ENCODE assay signal across 8 cellular contexts in the genomic region with DNA sequence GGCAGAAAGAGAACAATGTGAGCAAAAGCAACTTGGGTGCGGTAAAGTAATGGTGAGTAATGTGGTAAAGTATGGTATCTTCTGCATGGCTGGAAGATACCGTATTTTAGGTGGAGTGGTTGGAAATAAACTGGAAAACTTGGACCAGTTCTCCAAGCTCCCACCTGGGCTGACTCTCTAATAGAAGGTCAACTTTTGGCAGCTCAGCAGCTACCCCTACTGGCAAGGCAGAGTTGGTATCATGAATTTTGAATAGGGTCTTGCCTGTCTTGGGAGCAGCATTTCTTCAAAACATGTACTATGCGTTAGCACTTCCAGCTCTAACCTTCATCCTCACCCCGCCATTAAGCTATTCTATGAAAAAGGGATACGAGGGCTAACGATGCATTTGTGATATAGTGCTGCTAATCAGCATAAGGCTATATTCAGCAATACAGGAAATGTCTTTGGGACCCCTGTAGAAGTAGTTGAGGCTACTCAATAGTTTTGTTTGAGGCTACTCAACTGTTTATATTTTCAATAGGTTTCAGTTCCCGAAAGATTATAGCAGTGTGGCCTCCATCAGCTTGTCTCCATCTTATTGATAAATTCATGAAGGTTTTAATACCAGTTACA.
DNase-seq lines count a peak whose midpoint lies in the region; ATAC-seq, FAIRE-seq and TF ChIP-seq lines count a peak whose summit lies in the region.

No MANE protein-coding gene starts in this region.

- H3K9ac ChIP-seq in kidney (ENCODE audit: low read length in 2 of 2), result no peak overlapping the region

- DNase-seq in GM10248 (ENCODE audit: extremely low spot score) (peak; percentile 27), NCI-H69 (lab: John Stamatoyannopoulos, UW) (peak; percentile 3), brain microvascular endothelial cell (peak; percentile 50), kidney (no peak), tibial nerve (ENCODE audit: low spot score in 2 of 2) (no peak)

- POLR2A ChIA-PET in GM10248 (lab: Yijun Ruan, JAX), result no interaction called here

- in situ Hi-C loops in brain microvascular endothelial cell (cut with HindIII; ENCODE audit: low pct_ligation_motif_present, low sequenced_read_pairs), result no loop called here

- H3K4me1 ChIP-seq in kidney (ENCODE audit: control insufficient read depth in 1 of 2, insufficient read depth in 1 of 2, low read depth in 1 of 2, low read length in 2 of 2) (no peaks in the 10 kb centered on the region), tibial nerve (peaks cover 0 to 23% (median 4%) of the 10 kb centered on the region in 4 donors)

- no peak overlapping the region for H3K4me3 ChIP-seq in brain microvascular endothelial cell (ENCODE audit: low read depth, low read length)
- no peak overlapping the region for H3K4me3 ChIP-seq in kidney (ENCODE audit: low read length in 2 of 2)
- no peak overlapping the region for H3K4me3 ChIP-seq in tibial nerve

- WGBS in tibial nerve, 2 donors, result 70 to 76% methylated on average over 7 of the region's 7 CpGs

- H3K27me3 ChIP-seq in brain microvascular endothelial cell (replicated peaks) (no peaks in the 10 kb centered on the region), tibial nerve (no peaks in the 10 kb centered on the region)

- CTCF ChIA-PET in GM10248 (lab: Yijun Ruan, JAX), result interaction anchor here (0.7 to 3.4 kb wide), 21 partner anchors 10 to 1149 kb away, joined by 3 to 30 read pairs (median 4); no protein-coding TSS in a partner anchor

- H3K27ac ChIP-seq in 22Rv1 (no peak overlapping the region), brain microvascular endothelial cell (no peak overlapping the region), kidney (ENCODE audit: low read depth in 2 of 2, low read length in 2 of 2) (no peak overlapping the region), tibial nerve (no peak overlapping the region)

- ATAC-seq in HG03354 (IDR thresholded peaks at IDR 0.05; ENCODE audit: poor library complexity, severe bottlenecking, unreplicated experiment) (peak; percentile 71), HG03097 (IDR thresholded peaks at IDR 0.05; ENCODE audit: low FRiP score, unreplicated experiment) (no peak)

- intact Hi-C loops in kidney (cut with DNase I), result no loop called here

- no peak for TF ChIP-seq POLR2A in tibial nerve (IDR thresholded peaks at IDR 0.05)

- no peaks in the 10 kb centered on the region for H3K36me3 ChIP-seq in brain microvascular endothelial cell (replicated peaks)
- no peaks in the 10 kb centered on the region for H3K36me3 ChIP-seq in kidney (ENCODE audit: control insufficient read depth in 1 of 2, insufficient read depth in 2 of 2, low read length in 2 of 2)
- no peaks in the 10 kb centered on the region for H3K36me3 ChIP-seq in tibial nerve

- FAIRE-seq in kidney (lab: Jason Lieb, UNC), result no peak

- H3K9me3 ChIP-seq in kidney (ENCODE audit: control insufficient read depth in 1 of 2, low read length in 2 of 2) (no peaks in the 10 kb centered on the region), tibial nerve (no peaks in the 10 kb centered on the region)

- TF ChIP-seq CTCF in 22Rv1 (IDR thresholded peaks at IDR 0.05) (peak; percentile 96), GM10248 (IDR thresholded peaks at IDR 0.05; ENCODE audit: control extremely low read depth, extremely low read depth, low read depth, missing control alignments) (peak; percentile 78), brain microvascular endothelial cell (IDR thresholded peaks at IDR 0.05; ENCODE audit: low read depth, low read length, missing control alignments) (peak; percentile 94), kidney (IDR thresholded peaks at IDR 0.05; ENCODE audit: borderline replicate concordance, extremely low read depth, insufficient read depth) (peak; percentile 61), tibial nerve (IDR thresholded peaks at IDR 0.05) (peak in 4 of 5 experiments; percentile 26 to 63 (median 54))

- TF ChIP-seq EP300 in tibial nerve (IDR thresholded peaks at IDR 0.05), result no peak

Comparison
In these comparisons a context has a peak if more than half of its experiments do, and no peak if none do; other contexts are left out.
1. DNase-seq: peak in GM10248 (single experiment), NCI-H69 (single experiment) and brain microvascular endothelial cell (single experiment); none in kidney (single experiment) and tibial nerve (0 of 2).
2. Peak in every context shown above with its lines, with median percentiles within 50 percentile points of each other: CTCF ChIP-seq.